ENCODE assay signal across 16 cellular contexts in the genomic region with DNA sequence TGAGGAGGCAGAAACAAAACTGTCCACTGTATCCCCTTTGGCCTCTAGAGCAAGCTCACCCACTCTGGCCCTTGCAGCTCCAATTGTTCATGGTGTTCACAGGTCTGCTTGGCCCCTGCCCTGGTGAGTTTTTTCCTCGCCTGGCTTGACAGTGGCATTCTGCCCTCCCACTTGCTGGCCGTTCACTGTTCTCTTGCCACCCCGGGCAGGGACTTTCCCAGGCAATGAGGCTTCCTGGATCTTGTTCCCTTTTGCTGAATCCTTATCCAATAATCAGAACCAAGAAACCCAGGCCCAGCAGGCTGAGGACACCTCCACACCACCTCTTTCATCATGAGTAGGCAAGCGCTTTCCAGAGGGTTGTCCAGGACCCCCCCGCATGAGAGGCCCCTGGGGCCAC.
"Had no signal": no experiment of that assay in that cellular context is flagged by ENCODE, and none has a peak within 500 bp of the region (broad histone marks: within the 10 kb centered on the region; RNA-seq: fewer than 3 reads in every experiment).

No MANE protein-coding gene starts in this region.

- H3K9me3 ChIP-seq: colonic mucosa, neutrophil had no signal

- ATAC-seq: activated T-helper 17 cell treated with anti-CD3 and anti-CD28 coated beads, Interleukin-2, amount 50 U/mL, for 72 hours; gastroesophageal sphincter; lower lobe of right lung; naive thymus-derived CD4-positive, alpha-beta T cell; stimulated activated naive CD8-positive, alpha-beta T cell treated with anti-CD3 and anti-CD28 coated beads, Interleukin-15, Interleukin-2, amounts not matched to agents 100 U/mL and 50 U/mL, for 24 hours had no signal

- H3K4me1 ChIP-seq: colonic mucosa had no signal

- H3K4me1 Mint-ChIP-seq: activated B cell treated with CpG ODN at 0.5 μM for 24 hours; activated naive CD4-positive, alpha-beta T cell treated with anti-CD3 and anti-CD28 coated beads, Interleukin-2, amount 10 ng/mL, durations not matched to agents 7 days and 5 days; activated T-helper 17 cell treated with anti-CD3 and anti-CD28 coated beads, Interleukin-2, amount 50 U/mL, for 72 hours had no signal

- H3K27ac Mint-ChIP-seq: activated B cell treated with CpG ODN at 0.5 μM for 24 hours; activated naive CD4-positive, alpha-beta T cell treated with anti-CD3 and anti-CD28 coated beads, Interleukin-2, amount 10 ng/mL, durations not matched to agents 7 days and 5 days; activated T-helper 17 cell treated with anti-CD3 and anti-CD28 coated beads, Interleukin-2, amount 50 U/mL, for 72 hours; naive thymus-derived CD4-positive, alpha-beta T cell had no signal

- H3K36me3 ChIP-seq: colonic mucosa, gastroesophageal sphincter, lower lobe of right lung, neutrophil had no signal

- H3K27me3 ChIP-seq: colonic mucosa, gastroesophageal sphincter, hepatocyte, neutrophil had no signal

- H3K4me3 ChIP-seq: colonic mucosa, gastroesophageal sphincter, hepatocyte, lower lobe of right lung had no signal

- DNase-seq: activated B cell treated with CpG ODN at 0.5 μM for 24 hours; activated CD4-positive, alpha-beta T cell treated with anti-CD3 and anti-CD28 coated beads, Interleukin-2, amount 50 U/mL, for 1 hour; activated naive CD4-positive, alpha-beta T cell treated with anti-CD3 and anti-CD28 coated beads, Interleukin-2, amount 10 ng/mL, durations not matched to agents 7 days and 5 days; colonic mucosa; effector CD4-positive, alpha-beta T cell; lower lobe of right lung; midbrain; naive thymus-derived CD4-positive, alpha-beta T cell; stimulated activated CD4-positive, alpha-beta T cell treated with anti-CD3 and anti-CD28 coated beads, Interleukin-2, amount 100 ng/mL, for 48 hours; stimulated activated naive CD8-positive, alpha-beta T cell treated with anti-CD3 and anti-CD28 coated beads, Interleukin-15, Interleukin-2, amounts not matched to agents 100 U/mL and 50 U/mL, for 24 hours; T-helper 2 cell had no signal

- H3K36me3 Mint-ChIP-seq: activated naive CD4-positive, alpha-beta T cell treated with anti-CD3 and anti-CD28 coated beads, Interleukin-2, amount 10 ng/mL, durations not matched to agents 7 days and 5 days had no signal

- H3K9me3 Mint-ChIP-seq: activated naive CD4-positive, alpha-beta T cell treated with anti-CD3 and anti-CD28 coated beads, Interleukin-2, amount 10 ng/mL, durations not matched to agents 7 days and 5 days had no signal

- FAIRE-seq: TTC549 had no signal

- H3K4me3 Mint-ChIP-seq: activated B cell treated with CpG ODN at 0.5 μM for 24 hours; activated naive CD4-positive, alpha-beta T cell treated with anti-CD3 and anti-CD28 coated beads, Interleukin-2, amount 10 ng/mL, durations not matched to agents 7 days and 5 days; activated T-helper 17 cell treated with anti-CD3 and anti-CD28 coated beads, Interleukin-2, amount 50 U/mL, for 72 hours; naive thymus-derived CD4-positive, alpha-beta T cell had no signal

- H3K27ac ChIP-seq: colonic mucosa, gastroesophageal sphincter, hepatocyte, lower lobe of right lung, neutrophil had no signal
